1 cellular context compared by ENCODE assay signal in genomic region chr10:983951-984705, GRCh38.
TF ChIP-seq lines count a peak whose summit lies in the region.

No MANE protein-coding gene starts in this region.

TF ChIP-seq in K562, 482 proteins besides CTCF, POLR2A, EP300 and RAD21:
- TF ChIP-seq PKNOX1 (IDR thresholded peaks at IDR 0.05) (0 out of 2 replicates have a peak, but pooled peaks have one; percentile 5), CREM (IDR thresholded peaks at IDR 0.05; ENCODE audit: low read depth) (0 out of 2 replicates have a peak, but pooled peaks have one; percentile 62), ATF3 (IDR thresholded peaks at IDR 0.05) (peak; percentile 26; the same call in 1 of the 2 replicates), ATF3 (CRISPR knock-in tag; conservative IDR thresholded peaks at IDR 0.05) (no peak), ATF1 (CRISPR knock-in tag; IDR thresholded peaks at IDR 0.05) (no peak), ATF1 (tag; IDR thresholded peaks at IDR 0.05) (peak; percentile 34; the same call in 1 of the 2 replicates), ZNF280A (IDR thresholded peaks at IDR 0.05; ENCODE audit: low read depth, partially characterized antibody) (no peak)
- TF ChIP-seq, protein P1, sequence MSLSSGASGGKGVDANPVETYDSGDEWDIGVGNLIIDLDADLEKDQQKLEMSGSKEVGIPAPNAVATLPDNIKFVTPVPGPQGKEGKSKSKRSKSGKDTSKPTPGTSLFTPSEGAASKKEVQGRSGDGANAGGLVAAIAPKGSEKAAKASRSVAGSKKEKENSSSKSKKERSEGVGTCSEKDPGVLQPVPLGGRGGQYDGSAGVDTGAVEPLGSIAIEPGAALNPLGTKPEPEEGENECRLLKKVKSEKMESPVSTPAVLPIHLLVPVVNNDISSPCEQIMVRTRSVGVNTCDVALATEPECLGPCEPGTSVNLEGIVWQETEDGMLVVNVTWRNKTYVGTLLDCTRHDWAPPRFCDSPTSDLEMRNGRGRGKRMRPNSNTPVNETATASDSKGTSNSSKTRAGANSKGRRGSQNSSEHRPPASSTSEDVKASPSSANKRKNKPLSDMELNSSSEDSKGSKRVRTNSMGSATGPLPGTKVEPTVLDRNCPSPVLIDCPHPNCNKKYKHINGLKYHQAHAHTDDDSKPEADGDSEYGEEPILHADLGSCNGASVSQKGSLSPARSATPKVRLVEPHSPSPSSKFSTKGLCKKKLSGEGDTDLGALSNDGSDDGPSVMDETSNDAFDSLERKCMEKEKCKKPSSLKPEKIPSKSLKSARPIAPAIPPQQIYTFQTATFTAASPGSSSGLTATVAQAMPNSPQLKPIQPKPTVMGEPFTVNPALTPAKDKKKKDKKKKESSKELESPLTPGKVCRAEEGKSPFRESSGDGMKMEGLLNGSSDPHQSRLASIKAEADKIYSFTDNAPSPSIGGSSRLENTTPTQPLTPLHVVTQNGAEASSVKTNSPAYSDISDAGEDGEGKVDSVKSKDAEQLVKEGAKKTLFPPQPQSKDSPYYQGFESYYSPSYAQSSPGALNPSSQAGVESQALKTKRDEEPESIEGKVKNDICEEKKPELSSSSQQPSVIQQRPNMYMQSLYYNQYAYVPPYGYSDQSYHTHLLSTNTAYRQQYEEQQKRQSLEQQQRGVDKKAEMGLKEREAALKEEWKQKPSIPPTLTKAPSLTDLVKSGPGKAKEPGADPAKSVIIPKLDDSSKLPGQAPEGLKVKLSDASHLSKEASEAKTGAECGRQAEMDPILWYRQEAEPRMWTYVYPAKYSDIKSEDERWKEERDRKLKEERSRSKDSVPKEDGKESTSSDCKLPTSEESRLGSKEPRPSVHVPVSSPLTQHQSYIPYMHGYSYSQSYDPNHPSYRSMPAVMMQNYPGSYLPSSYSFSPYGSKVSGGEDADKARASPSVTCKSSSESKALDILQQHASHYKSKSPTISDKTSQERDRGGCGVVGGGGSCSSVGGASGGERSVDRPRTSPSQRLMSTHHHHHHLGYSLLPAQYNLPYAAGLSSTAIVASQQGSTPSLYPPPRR (CRISPR knock-in tag; IDR thresholded peaks at IDR 0.05; ENCODE audit: borderline replicate concordance) = no peak
- TF ChIP-seq, protein P2, sequence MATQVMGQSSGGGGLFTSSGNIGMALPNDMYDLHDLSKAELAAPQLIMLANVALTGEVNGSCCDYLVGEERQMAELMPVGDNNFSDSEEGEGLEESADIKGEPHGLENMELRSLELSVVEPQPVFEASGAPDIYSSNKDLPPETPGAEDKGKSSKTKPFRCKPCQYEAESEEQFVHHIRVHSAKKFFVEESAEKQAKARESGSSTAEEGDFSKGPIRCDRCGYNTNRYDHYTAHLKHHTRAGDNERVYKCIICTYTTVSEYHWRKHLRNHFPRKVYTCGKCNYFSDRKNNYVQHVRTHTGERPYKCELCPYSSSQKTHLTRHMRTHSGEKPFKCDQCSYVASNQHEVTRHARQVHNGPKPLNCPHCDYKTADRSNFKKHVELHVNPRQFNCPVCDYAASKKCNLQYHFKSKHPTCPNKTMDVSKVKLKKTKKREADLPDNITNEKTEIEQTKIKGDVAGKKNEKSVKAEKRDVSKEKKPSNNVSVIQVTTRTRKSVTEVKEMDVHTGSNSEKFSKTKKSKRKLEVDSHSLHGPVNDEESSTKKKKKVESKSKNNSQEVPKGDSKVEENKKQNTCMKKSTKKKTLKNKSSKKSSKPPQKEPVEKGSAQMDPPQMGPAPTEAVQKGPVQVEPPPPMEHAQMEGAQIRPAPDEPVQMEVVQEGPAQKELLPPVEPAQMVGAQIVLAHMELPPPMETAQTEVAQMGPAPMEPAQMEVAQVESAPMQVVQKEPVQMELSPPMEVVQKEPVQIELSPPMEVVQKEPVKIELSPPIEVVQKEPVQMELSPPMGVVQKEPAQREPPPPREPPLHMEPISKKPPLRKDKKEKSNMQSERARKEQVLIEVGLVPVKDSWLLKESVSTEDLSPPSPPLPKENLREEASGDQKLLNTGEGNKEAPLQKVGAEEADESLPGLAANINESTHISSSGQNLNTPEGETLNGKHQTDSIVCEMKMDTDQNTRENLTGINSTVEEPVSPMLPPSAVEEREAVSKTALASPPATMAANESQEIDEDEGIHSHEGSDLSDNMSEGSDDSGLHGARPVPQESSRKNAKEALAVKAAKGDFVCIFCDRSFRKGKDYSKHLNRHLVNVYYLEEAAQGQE (CRISPR knock-in tag; IDR thresholded peaks at IDR 0.05; ENCODE audit: low read depth) = no peak
